Comparison of ENCODE assay signal across 23 cellular contexts in the genomic region with DNA sequence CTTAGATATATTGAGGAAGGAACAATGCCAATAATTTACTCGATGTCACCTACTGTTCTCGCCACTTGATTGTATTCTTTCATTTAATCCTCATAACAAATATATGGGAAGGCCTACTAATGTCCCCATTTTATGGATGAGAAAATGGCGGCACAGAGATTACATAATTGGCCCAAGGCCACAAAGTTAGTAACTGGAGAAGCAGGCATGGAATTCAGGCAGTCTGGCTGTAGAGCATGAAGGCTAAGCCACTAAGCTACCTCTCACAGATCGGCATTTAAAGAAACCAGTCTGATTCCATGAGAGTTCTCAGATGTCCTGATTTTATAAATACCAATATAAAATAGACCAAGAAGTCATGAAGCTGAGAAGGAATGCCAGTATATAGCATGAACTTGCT.
A peak's percentile ranks its signal among the peaks of the same experiment; 100 is the strongest.
DNase-seq lines count a peak whose midpoint lies in the region; ATAC-seq and TF ChIP-seq lines count a peak whose summit lies in the region.
"Had no signal": no experiment of that assay in that cellular context is flagged by ENCODE, and none has a peak within 500 bp of the region (broad histone marks: within the 10 kb centered on the region; RNA-seq: fewer than 3 reads in every experiment).

No MANE protein-coding gene starts in this region.

- no TSS peak for BruUV-seq in Caco-2 (replicated peaks; lab: Mats Ljungman, UMichigan)

- H3K4me1 Mint-ChIP-seq in Caco-2 (ENCODE audit: low read depth, unreplicated experiment), result peaks cover 69% of the 10 kb centered on the region
- H3K4me1 Mint-ChIP-seq: stimulated activated memory B cell treated with anti-CD40 and anti-IgM and Interleukin-4, amounts not matched to agents 10 μg/mL and 1 μg/mL and 100 μg/mL, for 72 hours had no signal

- CTCF ChIA-PET in Caco-2 (lab: Charles Lee), result interaction anchor here (0.9 kb wide), 1 partner anchor 132 kb away, joined by 3 read pairs; no protein-coding TSS in a partner anchor

- no peak for DNase-seq in Caco-2
- peak; percentile 25 for DNase-seq in LHCN-M2 (ENCODE audit: low read depth)
- DNase-seq in brain microvascular endothelial cell, result peak; percentile 79
- DNase-seq in myocyte (ENCODE audit: low read depth), result peak; percentile 54
- DNase-seq in ecto neural progenitor cell (ENCODE audit: low spot score), result no peak
- DNase-seq in activated CD4-positive, alpha-beta T cell treated with anti-CD3 and anti-CD28 coated beads for 1 hour, result no peak
- DNase-seq in activated naive CD4-positive, alpha-beta T cell treated with Interleukin-2 at 50 U/mL for 16 hours, result no peak
- DNase-seq: activated naive CD8-positive, alpha-beta T cell treated with anti-CD3 and anti-CD28 coated beads for 36 hours; cortex of kidney; DMS 273 treated with DMSO at 0.1 percent for 48 hours; Karpas-422; left ventricle myocardium superior; midbrain; NCI-H1105; NCI-H2029 treated with DMSO at 0.1 percent for 48 hours; RPMI8226; testis had no signal

- no peaks in the 10 kb centered on the region for H3K9me3 Mint-ChIP-seq in Caco-2 (ENCODE audit: unreplicated experiment)
- H3K9me3 Mint-ChIP-seq: activated naive CD8-positive, alpha-beta T cell treated with anti-CD3 and anti-CD28 coated beads for 36 hours; activated T-helper 17 cell treated with anti-CD3 and anti-CD28 coated beads, Interleukin-2, amount 50 U/mL, for 72 hours; neural crest cell; stimulated activated memory B cell treated with anti-CD40 and anti-IgM and Interleukin-4, amounts not matched to agents 10 μg/mL and 1 μg/mL and 100 μg/mL, for 72 hours had no signal

- intact Hi-C loops in Caco-2 (cut with micrococcal nuclease; ENCODE audit: unreplicated experiment), result no loop called here

- H3K27me3 ChIP-seq in Caco-2 (replicated peaks; ENCODE audit: control insufficient read depth, insufficient read depth, low read length), result no peaks in the 10 kb centered on the region
- no peaks in the 10 kb centered on the region for H3K27me3 ChIP-seq in brain microvascular endothelial cell (replicated peaks)
- H3K27me3 ChIP-seq: testis, vagina had no signal

- TF ChIP-seq CTCF in Caco-2 (IDR thresholded peaks at IDR 0.05; ENCODE audit: insufficient read depth in 1 of 2, low read depth in 1 of 2, low read length in 1 of 2, severe bottlenecking in 1 of 2, unreplicated experiment in 1 of 2), result no peak
- no peak for TF ChIP-seq CTCF in brain microvascular endothelial cell (IDR thresholded peaks at IDR 0.05; ENCODE audit: low read depth, low read length, missing control alignments)

- H3K27ac Mint-ChIP-seq in Caco-2 (ENCODE audit: unreplicated experiment), result peak overlapping the region; percentile 87
- H3K27ac Mint-ChIP-seq: activated naive CD8-positive, alpha-beta T cell treated with anti-CD3 and anti-CD28 coated beads for 36 hours; activated T-helper 17 cell treated with anti-CD3 and anti-CD28 coated beads, Interleukin-2, amount 50 U/mL, for 72 hours; stimulated activated memory B cell treated with anti-CD40 and anti-IgM and Interleukin-4, amounts not matched to agents 10 μg/mL and 1 μg/mL and 100 μg/mL, for 72 hours had no signal

- POLR2A ChIA-PET in Caco-2 (lab: Charles Lee), result no interaction called here

- H3K36me3 ChIP-seq in Caco-2 (ENCODE audit: control insufficient read depth, insufficient read depth, low read length) (no peaks in the 10 kb centered on the region), brain microvascular endothelial cell (replicated peaks) (no peaks in the 10 kb centered on the region)
- H3K36me3 ChIP-seq: HAP-1, vagina had no signal

- peak overlapping the region; percentile 66 for H3K27ac ChIP-seq in brain microvascular endothelial cell
- H3K27ac ChIP-seq: testis, vagina had no signal

- peaks cover 78% of the 10 kb centered on the region for H3K4me1 ChIP-seq in Caco-2
- H3K4me1 ChIP-seq: HAP-1, testis had no signal

- no peak overlapping the region for H3K4me3 ChIP-seq in Caco-2 (ENCODE audit: low read depth, low read length)
- H3K4me3 ChIP-seq in brain microvascular endothelial cell (ENCODE audit: low read depth, low read length), result no peak overlapping the region
- H3K4me3 ChIP-seq: HAP-1, testis, vagina had no signal

- no peak for ATAC-seq in GM21786 (IDR thresholded peaks at IDR 0.05; ENCODE audit: unreplicated experiment)
- ATAC-seq: activated T-helper 17 cell treated with anti-CD3 and anti-CD28 coated beads, Interleukin-2, amount 50 U/mL, for 72 hours; left ventricle myocardium superior; stimulated activated memory B cell treated with anti-CD40 and anti-IgM and Interleukin-4, amounts not matched to agents 10 μg/mL and 1 μg/mL and 100 μg/mL, for 72 hours had no signal

- no peak overlapping the region for H3K4me3 Mint-ChIP-seq in Caco-2 (ENCODE audit: unreplicated experiment)
- H3K4me3 Mint-ChIP-seq: activated naive CD8-positive, alpha-beta T cell treated with anti-CD3 and anti-CD28 coated beads for 36 hours; activated T-helper 17 cell treated with anti-CD3 and anti-CD28 coated beads, Interleukin-2, amount 50 U/mL, for 72 hours; neural crest cell; stimulated activated memory B cell treated with anti-CD40 and anti-IgM and Interleukin-4, amounts not matched to agents 10 μg/mL and 1 μg/mL and 100 μg/mL, for 72 hours had no signal

- H3K9me3 ChIP-seq in Caco-2, result no peaks in the 10 kb centered on the region
- H3K9me3 ChIP-seq: HAP-1, testis, vagina had no signal

- H3K36me3 Mint-ChIP-seq in Caco-2 (ENCODE audit: insufficient read depth, unreplicated experiment), result peaks cover 6% of the 10 kb centered on the region
- H3K36me3 Mint-ChIP-seq: activated naive CD8-positive, alpha-beta T cell treated with anti-CD3 and anti-CD28 coated beads for 36 hours had no signal

- no peaks in the 10 kb centered on the region for H3K27me3 Mint-ChIP-seq in Caco-2 (ENCODE audit: insufficient read depth, unreplicated experiment)
- H3K27me3 Mint-ChIP-seq: activated naive CD8-positive, alpha-beta T cell treated with anti-CD3 and anti-CD28 coated beads for 36 hours; activated T-helper 17 cell treated with anti-CD3 and anti-CD28 coated beads, Interleukin-2, amount 50 U/mL, for 72 hours; stimulated activated memory B cell treated with anti-CD40 and anti-IgM and Interleukin-4, amounts not matched to agents 10 μg/mL and 1 μg/mL and 100 μg/mL, for 72 hours had no signal

- in situ Hi-C loops in brain microvascular endothelial cell (cut with HindIII; ENCODE audit: low pct_ligation_motif_present, low sequenced_read_pairs), result no loop called here

Comparison
In these comparisons a context has a peak if more than half of its experiments do, and no peak if none do; other contexts are left out.
1. DNase-seq: peak in LHCN-M2 (single experiment), brain microvascular endothelial cell (single experiment) and myocyte (single experiment); none in Caco-2 (0 of 2), ecto neural progenitor cell (single experiment), activated CD4-positive, alpha-beta T cell treated with anti-CD3 and anti-CD28 coated beads for 1 hour (single experiment) and activated naive CD4-positive, alpha-beta T cell treated with Interleukin-2 at 50 U/mL for 16 hours (single experiment).